In genomic region chr2:97276232-97276798, GRCh38 we compare ENCODE assay signal across 4 cellular contexts.
DNase-seq lines count a peak whose midpoint lies in the region; ATAC-seq lines count a peak whose summit lies in the region.
"Not testable (repeated sequence)": the region's sequence is repeated elsewhere in the genome, so short reads cannot be mapped to it uniquely, and the experiment has no call there.

No MANE protein-coding gene starts in this region.

- not testable (repeated sequence) for H3K36me3 Mint-ChIP-seq in activated CD4-positive, alpha-beta T cell treated with anti-CD3 and anti-CD28 coated beads for 36 hours (ENCODE audit: low read depth); activated T-cell treated with anti-CD3 and anti-CD28 coated beads, Interleukin-2, amount 50 U/mL, for 72 hours (ENCODE audit: insufficient read depth in 2 of 2); stimulated activated naive B cell treated with anti-CD40 and anti-IgM and Interleukin-4, amounts not matched to agents 10 μg/mL and 1 μg/mL and 100 μg/mL, for 72 hours

- H3K27me3 Mint-ChIP-seq in activated CD4-positive, alpha-beta T cell treated with anti-CD3 and anti-CD28 coated beads for 36 hours; activated T-cell treated with anti-CD3 and anti-CD28 coated beads, Interleukin-2, amount 50 U/mL, for 72 hours (ENCODE audit: low read depth); stimulated activated naive B cell treated with anti-CD40 and anti-IgM and Interleukin-4, amounts not matched to agents 10 μg/mL and 1 μg/mL and 100 μg/mL, for 72 hours: not testable (repeated sequence)

- H3K4me1 Mint-ChIP-seq in activated CD4-positive, alpha-beta T cell treated with anti-CD3 and anti-CD28 coated beads for 36 hours; activated T-cell treated with anti-CD3 and anti-CD28 coated beads, Interleukin-2, amount 50 U/mL, for 72 hours (ENCODE audit: low read depth); stimulated activated naive B cell treated with anti-CD40 and anti-IgM and Interleukin-4, amounts not matched to agents 10 μg/mL and 1 μg/mL and 100 μg/mL, for 72 hours: not testable (repeated sequence)

- intact Hi-C loops in activated CD4-positive, alpha-beta T cell treated with anti-CD3 and anti-CD28 coated beads for 36 hours (cut with DNase I, micrococcal nuclease); Right ventricle myocardium inferior (cut with DNase I): not testable (repeated sequence)

- CTCF ChIA-PET in activated CD4-positive, alpha-beta T cell treated with anti-CD3 and anti-CD28 coated beads for 36 hours (lab: Charles Lee) = not testable (repeated sequence)

- not testable (repeated sequence) for DNase-seq in activated CD4-positive, alpha-beta T cell treated with anti-CD3 and anti-CD28 coated beads for 36 hours; activated T-cell treated with anti-CD3 and anti-CD28 coated beads, Interleukin-2, amount 50 U/mL, for 72 hours; Right ventricle myocardium inferior (ENCODE audit: missing footprints); stimulated activated naive B cell treated with anti-CD40 and anti-IgM and Interleukin-4, amounts not matched to agents 10 μg/mL and 1 μg/mL and 100 μg/mL, for 72 hours

- H3K27ac Mint-ChIP-seq in activated CD4-positive, alpha-beta T cell treated with anti-CD3 and anti-CD28 coated beads for 36 hours; activated T-cell treated with anti-CD3 and anti-CD28 coated beads, Interleukin-2, amount 50 U/mL, for 72 hours; stimulated activated naive B cell treated with anti-CD40 and anti-IgM and Interleukin-4, amounts not matched to agents 10 μg/mL and 1 μg/mL and 100 μg/mL, for 72 hours: not testable (repeated sequence)

- H3K9me3 Mint-ChIP-seq in activated CD4-positive, alpha-beta T cell treated with anti-CD3 and anti-CD28 coated beads for 36 hours (ENCODE audit: low read depth); activated T-cell treated with anti-CD3 and anti-CD28 coated beads, Interleukin-2, amount 50 U/mL, for 72 hours; stimulated activated naive B cell treated with anti-CD40 and anti-IgM and Interleukin-4, amounts not matched to agents 10 μg/mL and 1 μg/mL and 100 μg/mL, for 72 hours: not testable (repeated sequence)

- peak; percentile 42 for ATAC-seq in activated CD4-positive, alpha-beta T cell treated with anti-CD3 and anti-CD28 coated beads for 36 hours
- peak; percentile 65 to 71 for ATAC-seq in activated T-cell treated with anti-CD3 and anti-CD28 coated beads, Interleukin-2, amount 50 U/mL, for 72 hours (replicated peaks in 1 of 2)
- peak; percentile 16 for ATAC-seq in Right ventricle myocardium inferior
- peak; percentile 57 to 58 for ATAC-seq in stimulated activated naive B cell treated with anti-CD40 and anti-IgM and Interleukin-4, amounts not matched to agents 10 μg/mL and 1 μg/mL and 100 μg/mL, for 72 hours (replicated peaks)

- POLR2A ChIA-PET in activated CD4-positive, alpha-beta T cell treated with anti-CD3 and anti-CD28 coated beads for 36 hours (lab: Charles Lee) = not testable (repeated sequence)

- H3K4me3 Mint-ChIP-seq in activated CD4-positive, alpha-beta T cell treated with anti-CD3 and anti-CD28 coated beads for 36 hours; activated T-cell treated with anti-CD3 and anti-CD28 coated beads, Interleukin-2, amount 50 U/mL, for 72 hours; stimulated activated naive B cell treated with anti-CD40 and anti-IgM and Interleukin-4, amounts not matched to agents 10 μg/mL and 1 μg/mL and 100 μg/mL, for 72 hours: not testable (repeated sequence)

Comparison
In these comparisons a context has a peak if more than half of its experiments do, and no peak if none do; other contexts are left out.
1. ATAC-seq: peak in every context shown above with its lines; median percentile 68 in activated T-cell treated with anti-CD3 and anti-CD28 coated beads, Interleukin-2, amount 50 U/mL, for 72 hours; 58 in stimulated activated naive B cell treated with anti-CD40 and anti-IgM and Interleukin-4, amounts not matched to agents 10 μg/mL and 1 μg/mL and 100 μg/mL, for 72 hours; 42 in activated CD4-positive, alpha-beta T cell treated with anti-CD3 and anti-CD28 coated beads for 36 hours; 16 in Right ventricle myocardium inferior.